ENCODE assay signal across 4 cellular contexts in the genomic region with DNA sequence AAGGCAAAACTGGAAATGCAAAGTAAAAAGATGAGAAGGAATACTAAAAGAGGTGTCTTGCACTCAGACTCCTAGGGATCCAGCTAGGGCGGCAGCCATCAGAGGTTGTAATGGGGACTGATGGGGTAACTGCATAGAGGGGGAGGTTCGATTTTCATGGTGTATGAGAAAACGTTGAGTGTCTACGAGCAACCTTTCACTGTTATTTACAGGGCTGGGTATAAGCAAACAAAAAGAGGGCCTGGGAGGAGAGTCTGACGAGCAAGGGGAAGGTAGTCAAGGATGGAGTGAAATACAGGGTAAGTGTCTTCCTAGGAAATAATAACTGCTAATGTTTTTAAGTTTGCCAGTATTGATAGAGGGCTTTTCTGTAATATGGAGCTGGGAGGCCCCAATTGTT. TPM values are rescaled to one million over a fixed set of nuclear protein-coding genes. Genes with fewer than 3 reads are reported as not detected.
"Had no signal": no experiment of that assay in that cellular context is flagged by ENCODE, and none has a peak within 500 bp of the region (broad histone marks: within the 10 kb centered on the region; RNA-seq: fewer than 3 reads in every experiment).

No MANE protein-coding gene starts in this region.

RNA-seq across cellular contexts. Expression of gene CXCL17, which starts 5.6 kb away (rescaled TPM):
- total RNA-seq: LHCN-M2, M059J, MCF 10A, NCI-H460 had no signal

RNA-seq across cellular contexts. Expression of gene CNFN, which starts 58.2 kb away (rescaled TPM):
- total RNA-seq: LHCN-M2 had no signal
